1 cellular context compared by ENCODE assay signal in the genomic region with DNA sequence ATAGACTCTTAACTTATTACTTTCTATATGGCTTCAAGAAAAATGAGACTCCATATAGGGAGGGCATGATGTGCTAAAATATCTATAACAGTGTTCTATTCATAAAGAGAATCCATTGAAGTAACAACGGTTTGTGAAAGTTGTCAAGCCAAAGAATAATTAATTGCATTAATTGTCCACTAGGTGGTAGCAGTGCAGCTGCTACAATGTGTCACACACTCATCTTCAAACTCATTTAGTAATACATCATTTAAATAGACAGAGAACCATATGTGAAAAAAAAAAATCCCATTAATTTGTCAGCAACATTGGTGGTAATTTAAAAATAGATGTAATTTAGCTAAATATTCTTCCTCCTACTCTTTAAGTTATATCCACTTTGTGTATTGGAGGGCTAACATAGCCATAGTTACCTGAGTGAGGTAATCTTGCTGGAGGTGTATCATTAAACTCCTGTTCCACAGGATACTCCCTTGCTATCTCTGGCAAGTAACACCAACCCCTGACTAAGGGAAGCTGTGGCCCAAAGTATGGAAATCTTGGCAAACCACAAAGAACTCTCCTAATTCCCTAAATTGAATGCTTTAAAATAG.
A peak's percentile ranks its signal among the peaks of the same experiment; 100 is the strongest.
TF ChIP-seq lines count a peak whose summit lies in the region.

No MANE protein-coding gene starts in this region.

TF ChIP-seq in K562, 482 proteins besides CTCF, POLR2A, EP300 and RAD21:
- peak; percentile 43; the same call in 1 of the 2 replicates for TF ChIP-seq SMC3 (conservative IDR thresholded peaks at IDR 0.05; ENCODE audit: insufficient read depth, low read depth, low read length)
- TF ChIP-seq, protein P1, sequence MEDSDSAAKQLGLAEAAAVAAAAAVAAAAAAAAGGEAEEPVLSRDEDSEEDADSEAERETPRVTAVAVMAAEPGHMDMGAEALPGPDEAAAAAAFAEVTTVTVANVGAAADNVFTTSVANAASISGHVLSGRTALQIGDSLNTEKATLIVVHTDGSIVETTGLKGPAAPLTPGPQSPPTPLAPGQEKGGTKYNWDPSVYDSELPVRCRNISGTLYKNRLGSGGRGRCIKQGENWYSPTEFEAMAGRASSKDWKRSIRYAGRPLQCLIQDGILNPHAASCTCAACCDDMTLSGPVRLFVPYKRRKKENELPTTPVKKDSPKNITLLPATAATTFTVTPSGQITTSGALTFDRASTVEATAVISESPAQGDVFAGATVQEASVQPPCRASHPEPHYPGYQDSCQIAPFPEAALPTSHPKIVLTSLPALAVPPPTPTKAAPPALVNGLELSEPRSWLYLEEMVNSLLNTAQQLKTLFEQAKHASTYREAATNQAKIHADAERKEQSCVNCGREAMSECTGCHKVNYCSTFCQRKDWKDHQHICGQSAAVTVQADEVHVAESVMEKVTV (CRISPR knock-in tag; IDR thresholded peaks at IDR 0.05): peak; percentile 43; the same call in 1 of the 2 replicates
- TF ChIP-seq, protein P2, sequence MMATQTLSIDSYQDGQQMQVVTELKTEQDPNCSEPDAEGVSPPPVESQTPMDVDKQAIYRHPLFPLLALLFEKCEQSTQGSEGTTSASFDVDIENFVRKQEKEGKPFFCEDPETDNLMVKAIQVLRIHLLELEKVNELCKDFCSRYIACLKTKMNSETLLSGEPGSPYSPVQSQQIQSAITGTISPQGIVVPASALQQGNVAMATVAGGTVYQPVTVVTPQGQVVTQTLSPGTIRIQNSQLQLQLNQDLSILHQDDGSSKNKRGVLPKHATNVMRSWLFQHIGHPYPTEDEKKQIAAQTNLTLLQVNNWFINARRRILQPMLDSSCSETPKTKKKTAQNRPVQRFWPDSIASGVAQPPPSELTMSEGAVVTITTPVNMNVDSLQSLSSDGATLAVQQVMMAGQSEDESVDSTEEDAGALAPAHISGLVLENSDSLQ (IDR thresholded peaks at IDR 0.05): peak; percentile 16; the same call in 1 of the 2 replicates
- TF ChIP-seq MYC (IDR thresholded peaks at IDR 0.05; ENCODE audit: low read depth, low read length): no peak
- TF ChIP-seq MYC (CRISPR knock-in tag; IDR thresholded peaks at IDR 0.05; ENCODE audit: borderline replicate concordance, low read depth): no peak
- TF ChIP-seq PBX2 (CRISPR knock-in tag; IDR thresholded peaks at IDR 0.05; ENCODE audit: low read depth): no peak
- TF ChIP-seq PBX2 (tag; conservative IDR thresholded peaks at IDR 0.05; ENCODE audit: low read depth): peak; percentile 50; the same call in 1 of the 2 replicates
